In genomic region chr14:100155049-100155621, GRCh38 we compare ENCODE assay signal across 8 cellular contexts. TPM values are rescaled to one million over a fixed set of nuclear protein-coding genes. Genes with fewer than 3 reads are reported as not detected.
A peak's percentile ranks its signal among the peaks of the same experiment; 100 is the strongest.
DNase-seq lines count a peak whose midpoint lies in the region; ATAC-seq and TF ChIP-seq lines count a peak whose summit lies in the region.

No MANE protein-coding gene starts in this region.

- peaks cover 11% of the 10 kb centered on the region for H3K9me3 Mint-ChIP-seq in neural progenitor cell

- H3K4me3 ChIP-seq in choroid plexus epithelial cell (ENCODE audit: low read depth, low read length) (no peak overlapping the region), neural progenitor cell (no peak overlapping the region)

- ATAC-seq in Right ventricle myocardium inferior (no peak), left ventricle myocardium superior (no peak), HG02623 (IDR thresholded peaks at IDR 0.05; ENCODE audit: unreplicated experiment) (no peak), GM19324 (IDR thresholded peaks at IDR 0.05; ENCODE audit: low FRiP score, unreplicated experiment) (no peak)

- H3K27me3 ChIP-seq in neural progenitor cell, result peaks cover 42% of the 10 kb centered on the region

- no peaks in the 10 kb centered on the region for H3K36me3 Mint-ChIP-seq in neural progenitor cell

- peaks cover 9% of the 10 kb centered on the region for H3F3A ChIP-seq in neural progenitor cell (ENCODE audit: low read depth)

- no peak overlapping the region for H3K27ac Mint-ChIP-seq in neural progenitor cell

- H3K4me1 ChIP-seq in neural progenitor cell, result peaks cover 18% of the 10 kb centered on the region

- peaks cover 42% of the 10 kb centered on the region for H3K27me3 Mint-ChIP-seq in neural progenitor cell (ENCODE audit: insufficient read depth, low read depth)

- peak; percentile 62 for DNase-seq in Right ventricle myocardium inferior (ENCODE audit: missing footprints)
- no peak for DNase-seq in left ventricle myocardium superior
- peak; percentile 6 for DNase-seq in NCI-H460 (ENCODE audit: extremely low read depth, low read depth)
- DNase-seq in choroid plexus epithelial cell (ENCODE audit: low read depth), result peak; percentile 33
- DNase-seq in neural progenitor cell (ENCODE audit: low spot score), result peak; percentile 85
- DNase-seq in HCEC 1CT, result no peak

- H3K9ac ChIP-seq in neural progenitor cell, result no peak overlapping the region

- H3K79me2 ChIP-seq in neural progenitor cell (ENCODE audit: low read depth), result no peaks in the 10 kb centered on the region

- H4K20me1 ChIP-seq in neural progenitor cell (ENCODE audit: low read depth), result no peaks in the 10 kb centered on the region

- H3K4me3 Mint-ChIP-seq in neural progenitor cell, result no peak overlapping the region

- H3K36me3 ChIP-seq in neural progenitor cell, result no peaks in the 10 kb centered on the region

- intact Hi-C loops in Right ventricle myocardium inferior (cut with DNase I) (no loop called here), left ventricle myocardium superior (cut with micrococcal nuclease) (no loop called here)

- H3K4me2 ChIP-seq in neural progenitor cell, result peak overlapping the region; percentile 51

- TF ChIP-seq CTCF in choroid plexus epithelial cell (conservative IDR thresholded peaks at IDR 0.05; ENCODE audit: low read depth, low read length) (peak; percentile 75), neural progenitor cell (IDR thresholded peaks at IDR 0.05) (peak; percentile 82)

- H3K9me3 ChIP-seq in neural progenitor cell (ENCODE audit: low read depth), result no peaks in the 10 kb centered on the region

- peak overlapping the region; percentile 52 for H2AFZ ChIP-seq in neural progenitor cell (replicated peaks)

- no peak overlapping the region for H3K27ac ChIP-seq in neural progenitor cell

- H3K4me1 Mint-ChIP-seq in neural progenitor cell, result peaks cover 9% of the 10 kb centered on the region

RNA-seq across cellular contexts. Expression of gene DEGS2, which starts 4.3 kb away (rescaled TPM):
- total RNA-seq in Right ventricle myocardium inferior, result not detected
- total RNA-seq in left ventricle myocardium superior, result not detected
- total RNA-seq in NCI-H460 (2014; rRNA removed; shearing (Covaris generic)), result 0.54 TPM in 1 of 2 replicates, not detected in the other
- polyA plus RNA-seq in NCI-H460 (2014; cell fraction: nucleus; rRNA removed), result not detected in 2 replicates
- 0.25 TPM in 1 of 2 replicates, not detected in the other for total RNA-seq in neural progenitor cell (ENCODE audit: low replicate concordance)

Comparison
In these comparisons a context has a peak if more than half of its experiments do, and no peak if none do; other contexts are left out.
1. DNase-seq: peak in Right ventricle myocardium inferior (single experiment), NCI-H460 (single experiment), choroid plexus epithelial cell (single experiment) and neural progenitor cell (single experiment); none in left ventricle myocardium superior (single experiment) and HCEC 1CT (single experiment).